In the genomic region with DNA sequence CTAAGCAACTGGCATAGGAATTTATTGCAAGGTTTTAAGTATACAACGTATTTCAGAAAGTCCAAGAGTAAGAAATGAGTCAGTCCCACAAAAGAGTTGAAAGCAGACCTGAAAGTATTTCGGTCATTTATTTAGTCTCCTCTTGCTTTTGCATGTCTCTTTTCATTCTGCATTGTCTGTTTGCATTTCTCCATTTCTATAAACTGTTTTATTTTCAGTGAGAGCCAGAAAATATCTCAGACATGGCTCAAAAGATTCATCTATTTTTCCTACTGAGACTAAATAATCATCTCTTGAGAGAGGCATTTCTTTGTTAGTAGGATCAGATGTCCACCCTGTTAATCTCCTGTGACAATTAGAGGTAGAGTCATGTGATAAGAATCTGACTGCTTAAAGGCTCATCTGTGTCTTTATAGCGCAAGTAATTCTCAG, we compare ENCODE assay signal across 8 cellular contexts.
DNase-seq lines count a peak whose midpoint lies in the region; ATAC-seq and TF ChIP-seq lines count a peak whose summit lies in the region.
"Had no signal": no experiment of that assay in that cellular context is flagged by ENCODE, and none has a peak within 500 bp of the region (broad histone marks: within the 10 kb centered on the region; RNA-seq: fewer than 3 reads in every experiment).

No MANE protein-coding gene starts in this region.

- ATAC-seq in GM19328 (IDR thresholded peaks at IDR 0.05; ENCODE audit: unreplicated experiment) (peak; percentile 70), HG02840 (IDR thresholded peaks at IDR 0.05; ENCODE audit: low FRiP score, unreplicated experiment) (peak; percentile 87)

- no peak overlapping the region for H3K4me3 ChIP-seq in retinal pigment epithelial cell (ENCODE audit: low read length)
- H3K4me3 ChIP-seq: mucosa of descending colon had no signal

- DNase-seq in LHCN-M2 (ENCODE audit: low read depth) = peak; percentile 39
- peak; percentile 12 for DNase-seq in retinal pigment epithelial cell (ENCODE audit: low read depth)
- DNase-seq in NCI-H774 (lab: John Stamatoyannopoulos, UW) = no peak
- DNase-seq in AG20443 (ENCODE audit: low spot score) = no peak
- no peak for DNase-seq in cerebellum (ENCODE audit: low spot score)
- DNase-seq: mucosa of descending colon had no signal

- TF ChIP-seq CTCF in retinal pigment epithelial cell (conservative IDR thresholded peaks at IDR 0.05; ENCODE audit: low read depth, low read length) = no peak

Comparison
In these comparisons a context has a peak if more than half of its experiments do, and no peak if none do; other contexts are left out.
1. DNase-seq: peak in LHCN-M2 (single experiment) and retinal pigment epithelial cell (single experiment); none in NCI-H774 (single experiment), AG20443 (single experiment) and cerebellum (single experiment).